17 cellular contexts compared by ENCODE assay signal in genomic region chr2:227180286-227180685, GRCh38. TPM values are rescaled to one million over a fixed set of nuclear protein-coding genes. Genes with fewer than 3 reads are reported as not detected.
DNase-seq lines count a peak whose midpoint lies in the region; ATAC-seq, FAIRE-seq and TF ChIP-seq lines count a peak whose summit lies in the region.
"Had no signal": no experiment of that assay in that cellular context is flagged by ENCODE, and none has a peak within 500 bp of the region (broad histone marks: within the 10 kb centered on the region; RNA-seq: fewer than 3 reads in every experiment).

No MANE protein-coding gene starts in this region.

- H3K4me1 Mint-ChIP-seq in T-cell = no peaks in the 10 kb centered on the region
- H3K4me1 Mint-ChIP-seq: activated T-helper 17 cell treated with anti-CD3 and anti-CD28 coated beads, Interleukin-2, amount 50 U/mL, for 72 hours; CD8-positive, alpha-beta memory T cell had no signal

- CTCF ChIA-PET in A549 (lab: Yijun Ruan, JAX) = no interaction called here
- CTCF ChIA-PET in T-cell (lab: Charles Lee) = no interaction called here

- TF ChIP-seq CTCF in A549 (IDR thresholded peaks at IDR 0.05) (no peak), heart right ventricle (IDR thresholded peaks at IDR 0.05) (no peak), ovary (IDR thresholded peaks at IDR 0.05) (no peak)

- H3K4me3 ChIP-seq in A549 (no peak overlapping the region), heart right ventricle (peak overlapping the region in 1 of 10 donors; percentile 3), ovary (no peak overlapping the region)
- H3K4me3 ChIP-seq: SJCRH30 had no signal

- in situ Hi-C loops in SK-MEL-5 (cut with HindIII; ENCODE audit: low pct_unique_long_range_greater_than_20kb, low sequenced_read_pairs) = no loop called here

- 62% methylated on average over 6 of the region's 6 CpGs for WGBS in A549 (ENCODE audit: missing lambda C conversion rate)
- WGBS in heart right ventricle, 2 donors = 47 to 50% methylated on average over 6 of the region's 6 CpGs
- 3 to 13% (median 9%) methylated on average over 6 of the region's 6 CpGs for WGBS in ovary, 3 donors

- TF ChIP-seq EP300 in A549 (IDR thresholded peaks at IDR 0.05) (no peak), ovary (IDR thresholded peaks at IDR 0.05) (no peak)

- TF ChIP-seq RAD21 in A549 (conservative IDR thresholded peaks at IDR 0.05 in 1 of 2, IDR thresholded peaks at IDR 0.05 in 1 of 2) = no peak

- FAIRE-seq in A549 (lab: Jason Lieb, UNC) = no peak
- FAIRE-seq: GM18507 had no signal

- H3K4me3 Mint-ChIP-seq in T-cell = no peak overlapping the region
- H3K4me3 Mint-ChIP-seq: activated T-helper 17 cell treated with anti-CD3 and anti-CD28 coated beads, Interleukin-2, amount 50 U/mL, for 72 hours; CD8-positive, alpha-beta memory T cell had no signal

- peak; percentile 73 to 75 for ATAC-seq in A549
- peak; percentile 69 to 98 (median 83) for ATAC-seq in heart right ventricle
- no peak for ATAC-seq in T-cell (replicated peaks in 1 of 4)
- no peak for ATAC-seq in GM18873 (IDR thresholded peaks at IDR 0.05; ENCODE audit: low FRiP score, unreplicated experiment)
- ATAC-seq in HG03342 (IDR thresholded peaks at IDR 0.05; ENCODE audit: unreplicated experiment) = no peak
- ATAC-seq: activated T-helper 17 cell treated with anti-CD3 and anti-CD28 coated beads, Interleukin-2, amount 50 U/mL, for 72 hours had no signal

- H3K27me3 Mint-ChIP-seq in T-cell = peaks cover 3 to 11% of the 10 kb centered on the region in 2 donors

- intact Hi-C loops in heart right ventricle (cut with DNase I) (loop anchor here in 1 of 10 donors (10.0 kb wide), 1 partner anchor 45 kb away; no protein-coding TSS in a partner anchor), ovary (cut with DNase I) (no loop called here)

- peak overlapping the region; percentile 44 for H3K4me2 ChIP-seq in A549

- H3K27ac ChIP-seq in A549 (peak overlapping the region; percentile 8 to 68; a peak in 5 of 6 replicates), heart right ventricle (peak overlapping the region in 8 of 10 donors; percentile 23 to 79 (median 42)), ovary (peak overlapping the region in 1 of 2 donors; percentile 39)
- H3K27ac ChIP-seq: SJCRH30 had no signal

- no peaks in the 10 kb centered on the region for H3K9me3 Mint-ChIP-seq in T-cell
- H3K9me3 Mint-ChIP-seq: activated T-helper 17 cell treated with anti-CD3 and anti-CD28 coated beads, Interleukin-2, amount 50 U/mL, for 72 hours; CD8-positive, alpha-beta memory T cell had no signal

- DNase-seq in A549 (ENCODE audit: low read depth in 1 of 2, low spot score in 1 of 2) (peak in 1 of 2 experiments; percentile 15), SK-MEL-5 (ENCODE audit: low read depth, low spot score) (peak; percentile 11), heart right ventricle (peak; percentile 10 to 27), ovary (peak; percentile 25 to 66 (median 42)), T-cell (no peak)
- DNase-seq in activated effector memory CD4-positive, alpha-beta T cell treated with anti-CD3 and anti-CD28 coated beads, Interleukin-2, amount 50 U/mL, for 16 hours = no peak
- DNase-seq: aorta; CD8-positive, alpha-beta memory T cell; NCI-H2107; SJCRH30; stimulated activated CD4-positive, alpha-beta T cell treated with anti-CD3 and anti-CD28 coated beads, Interleukin-2, amount 100 ng/mL, for 24 hours; stimulated activated CD8-positive, alpha-beta memory T cell treated with anti-CD3 and anti-CD28 coated beads, Interleukin-4, amount 100 ng/mL, for 48 hours had no signal

- peaks cover 41% of the 10 kb centered on the region for H3K4me1 ChIP-seq in A549
- H3K4me1 ChIP-seq in heart right ventricle = peaks cover 0 to 16% (median 5%) of the 10 kb centered on the region in 9 donors
- H3K4me1 ChIP-seq in ovary (ENCODE audit: insufficient read depth) = peaks cover 5% of the 10 kb centered on the region
- H3K4me1 ChIP-seq: SJCRH30 had no signal

- TF ChIP-seq POLR2A in A549 (IDR thresholded peaks at IDR 0.05; ENCODE audit: low read length) = no peak
- no peak for TF ChIP-seq POLR2A in ovary (IDR thresholded peaks at IDR 0.05)

- H3K36me3 Mint-ChIP-seq in T-cell = no peaks in the 10 kb centered on the region
- H3K36me3 Mint-ChIP-seq: CD8-positive, alpha-beta memory T cell had no signal

- POLR2A ChIA-PET in A549 (lab: Yijun Ruan, JAX) = no interaction called here
- POLR2A ChIA-PET in T-cell (lab: Charles Lee) = no interaction called here

- H3K9me3 ChIP-seq in A549 (peaks cover 4% of the 10 kb centered on the region; the same call in 1 of the 3 replicates), heart right ventricle (peaks cover 0 to 9% (median 0%) of the 10 kb centered on the region in 11 donors), ovary (no peaks in the 10 kb centered on the region)
- H3K9me3 ChIP-seq: SJCRH30 had no signal

- no peak overlapping the region for H3K27ac Mint-ChIP-seq in T-cell
- H3K27ac Mint-ChIP-seq: activated T-helper 17 cell treated with anti-CD3 and anti-CD28 coated beads, Interleukin-2, amount 50 U/mL, for 72 hours; CD8-positive, alpha-beta memory T cell had no signal

- no peaks in the 10 kb centered on the region for H3K36me3 ChIP-seq in heart right ventricle
- H3K36me3 ChIP-seq in ovary = no peaks in the 10 kb centered on the region
- H3K36me3 ChIP-seq: SJCRH30 had no signal

- no peaks in the 10 kb centered on the region for H3K27me3 ChIP-seq in heart right ventricle
- H3K27me3 ChIP-seq in ovary = no peaks in the 10 kb centered on the region
- H3K27me3 ChIP-seq: SJCRH30 had no signal

TF ChIP-seq in A549, 52 proteins besides CTCF, POLR2A, EP300 and RAD21 (continues in another document):
- TF ChIP-seq RARB (CRISPR knock-in tag; IDR thresholded peaks at IDR 0.05) (no peak), USF2 (IDR thresholded peaks at IDR 0.05) (no peak), BHLHE40 (IDR thresholded peaks at IDR 0.05; ENCODE audit: low read depth, low read length) (no peak), MYC (IDR thresholded peaks at IDR 0.05; ENCODE audit: borderline replicate concordance, low read length) (no peak), GATA3 (IDR thresholded peaks at IDR 0.05; ENCODE audit: borderline replicate concordance) (no peak), NPAS2 (CRISPR knock-in tag; IDR thresholded peaks at IDR 0.05; ENCODE audit: borderline replicate concordance) (no peak), FOSL2 (IDR thresholded peaks at IDR 0.05) (no peak), FOSL2 (CRISPR knock-in tag; IDR thresholded peaks at IDR 0.05) (no peak), MAX (IDR thresholded peaks at IDR 0.05) (no peak), HOXA7 (CRISPR knock-in tag; IDR thresholded peaks at IDR 0.05) (no peak), JUNB (IDR thresholded peaks at IDR 0.05) (no peak), CBX2 (IDR thresholded peaks at IDR 0.05; ENCODE audit: borderline replicate concordance, low read depth) (no peak), BCL3 (IDR thresholded peaks at IDR 0.05) (no peak)

RNA-seq across cellular contexts. Expression of gene COL4A3, which starts 15.9 kb away (rescaled TPM):
- polyA plus RNA-seq in A549 (2011; rRNA removed) (6.8 and 7.4 TPM in 2 replicates), A549 (2017; fragmentation: RNase III; extraction: RNeasy Plus Mini Kit Qiagen cat#74134 plus additional on column Dnase treatment) (1.5 to 2.1 TPM (median 1.8 TPM) in 3 replicates), heart right ventricle (1 to 10 TPM in 1 of 2 donors, under 1 TPM in 1; 0.91 to 5.9 TPM), ovary (1 to 10 TPM; 2.4 to 2.9 TPM)
- 0.58 and 0.63 TPM in 2 replicates for polyA plus RNA-seq in A549 (2012; cell fraction: cytosol; rRNA removed)
- polyA plus RNA-seq in A549 (2012; cell fraction: nucleus; rRNA removed) = 4.8 and 6.5 TPM in 2 replicates
- 6.0 and 7.0 TPM in 2 replicates for polyA minus RNA-seq in A549 (2011; rRNA and poly(A)+ RNA removed)
- total RNA-seq in SK-MEL-5 (2014; rRNA removed; shearing (Covaris generic)) = 0.03 TPM in 1 of 2 replicates, not detected in the other
- not detected in 2 replicates for polyA plus RNA-seq in SK-MEL-5 (2015; cell fraction: cytosol; rRNA removed)
- polyA plus RNA-seq in SK-MEL-5 (2015; cell fraction: nucleus; rRNA removed) = 0.11 TPM in 1 of 2 replicates, not detected in the other
- total RNA-seq in heart right ventricle (1 to 10 TPM; 1.0 to 6.2 (median 2.3) TPM), ovary (10 to 100 TPM in 1 of 7 donors, 1 to 10 TPM in 5, under 1 TPM in 1; 0.47 to 14.1 (median 4.8) TPM), T-cell (under 1 TPM; 0.35 to 0.65 (median 0.56) TPM)
- total RNA-seq: A172; CD8-positive, alpha-beta memory T cell had no signal
- polyA plus RNA-seq: CD8-positive, alpha-beta memory T cell had no signal

RNA-seq across cellular contexts. Expression of gene COL4A4, which starts 16.3 kb away (rescaled TPM):
- 6.8 and 7.1 TPM in 2 replicates for polyA plus RNA-seq in A549 (2011; rRNA removed)
- polyA plus RNA-seq in A549 (2012; cell fraction: cytosol; rRNA removed) = 1.0 and 1.2 TPM in 2 replicates
- polyA plus RNA-seq in A549 (2012; cell fraction: nucleus; rRNA removed) = 3.7 and 4.7 TPM in 2 replicates
- polyA plus RNA-seq in A549 (2017; fragmentation: RNase III; extraction: RNeasy Plus Mini Kit Qiagen cat#74134 plus additional on column Dnase treatment) = 1.4 to 2.2 TPM (median 1.7 TPM) in 3 replicates
- polyA minus RNA-seq in A549 (2011; rRNA and poly(A)+ RNA removed) = 4.6 and 5.5 TPM in 2 replicates
- total RNA-seq in SK-MEL-5 (2014; rRNA removed; shearing (Covaris generic)) = not detected in 2 replicates
- polyA plus RNA-seq in SK-MEL-5 (2015; cell fraction: cytosol; rRNA removed) = 0.01 TPM in 1 of 2 replicates, not detected in the other
- polyA plus RNA-seq in SK-MEL-5 (2015; cell fraction: nucleus; rRNA removed) = not detected in 2 replicates
- 10 to 100 TPM in 1 of 10 donors, 1 to 10 TPM in 9; 2.2 to 11.4 (median 4.4) TPM for total RNA-seq in heart right ventricle
- 1 to 10 TPM in 1 of 2 donors, under 1 TPM in 1; 0.84 to 3.9 TPM for polyA plus RNA-seq in heart right ventricle
- 1 to 10 TPM in 5 of 7 donors, under 1 TPM in 2; 0.30 to 8.3 (median 2.0) TPM for total RNA-seq in ovary
- 1 to 10 TPM; 1.5 to 5.0 TPM for polyA plus RNA-seq in ovary
- under 1 TPM; 0.08 to 0.28 (median 0.20) TPM for total RNA-seq in T-cell
- total RNA-seq: CD8-positive, alpha-beta memory T cell; SJCRH30 had no signal

Comparison
In these comparisons a context has a peak if more than half of its experiments do, and no peak if none do; other contexts are left out.
1. ATAC-seq: peak in A549 (2 of 2) and heart right ventricle (8 of 8); none in T-cell (0 of 4), GM18873 (single experiment) and HG03342 (single experiment).
2. DNase-seq: peak in SK-MEL-5 (single experiment), heart right ventricle (2 of 2) and ovary (5 of 5); none in T-cell (0 of 34) and activated effector memory CD4-positive, alpha-beta T cell treated with anti-CD3 and anti-CD28 coated beads, Interleukin-2, amount 50 U/mL, for 16 hours (single experiment).